In the genomic region with DNA sequence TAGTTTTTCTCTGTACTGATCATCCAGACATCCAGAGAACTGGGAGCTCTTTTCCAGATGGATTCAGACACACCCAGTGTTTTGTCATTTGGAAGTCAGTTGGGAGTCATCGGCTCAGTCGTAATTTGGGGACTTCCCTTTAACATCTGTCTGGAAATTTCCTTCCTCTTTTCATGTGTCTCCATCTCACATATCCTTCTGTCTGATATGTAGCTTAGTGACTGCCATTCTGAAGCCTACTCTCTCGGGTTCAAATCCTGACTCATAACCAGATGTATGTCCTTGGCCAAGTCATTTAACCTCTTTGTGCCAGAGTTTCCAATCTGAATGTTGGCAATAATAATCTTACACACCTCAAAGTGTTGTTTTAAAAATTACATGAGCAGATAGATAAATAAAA, we compare ENCODE assay signal across 9 cellular contexts. TPM values are rescaled to one million over a fixed set of nuclear protein-coding genes. Genes with fewer than 3 reads are reported as not detected.
A peak's percentile ranks its signal among the peaks of the same experiment; 100 is the strongest.
DNase-seq lines count a peak whose midpoint lies in the region; ATAC-seq, FAIRE-seq and TF ChIP-seq lines count a peak whose summit lies in the region.
"Had no signal": no experiment of that assay in that cellular context is flagged by ENCODE, and none has a peak within 500 bp of the region (broad histone marks: within the 10 kb centered on the region; RNA-seq: fewer than 3 reads in every experiment).

No MANE protein-coding gene starts in this region.

- no peaks in the 10 kb centered on the region for H3K9me3 Mint-ChIP-seq in osteocyte (ENCODE audit: unreplicated experiment)

- no peaks in the 10 kb centered on the region for H3K27me3 Mint-ChIP-seq in osteocyte (ENCODE audit: unreplicated experiment)

- H3K9ac ChIP-seq in K562 (ENCODE audit: insufficient read depth in 1 of 2, low read depth in 2 of 2, low read length in 2 of 2) = peak overlapping the region in 1 of 2 experiments; percentile 92; a peak in 1 of 4 replicates

- DNase-seq in EH (ENCODE audit: low read depth) (peak; percentile 18), NOMO-1 treated with dmso at 0.1 percent for 144 hours (lab: John Stamatoyannopoulos, UW; ENCODE audit: unreplicated experiment) (peak; percentile 27), K562 (ENCODE audit: extremely low read depth in 1 of 4, low spot score in 3 of 4) (peak in 2 of 4 experiments; percentile 20 to 61), osteocyte (ENCODE audit: extremely low spot score, unreplicated experiment) (no peak), HuH-7 (ENCODE audit: low spot score) (no peak), left colon (no peak), right lobe of liver (no peak)
- DNase-seq: kidney glomerular epithelial cell had no signal

- no peak overlapping the region for H2AFZ ChIP-seq in K562 (ENCODE audit: low read depth, low read length)

- TF ChIP-seq EP300 in K562 (IDR thresholded peaks at IDR 0.05; ENCODE audit: low read length) = no peak

- no peak for FAIRE-seq in K562 (lab: Jason Lieb, UNC)

- no peak for ATAC-seq in K562
- no peak for ATAC-seq in HG03196 (IDR thresholded peaks at IDR 0.05; ENCODE audit: unreplicated experiment)
- ATAC-seq in left colon = no peak
- no peak for ATAC-seq in right lobe of liver

- no peaks in the 10 kb centered on the region for H3K9me1 ChIP-seq in K562 (ENCODE audit: control insufficient read depth, insufficient read depth, low read length)

- no TSS peak for BruUV-seq in K562 (replicated peaks; lab: Mats Ljungman, UMichigan)

- H3K4me1 Mint-ChIP-seq in osteocyte (ENCODE audit: unreplicated experiment) = peaks cover 43% of the 10 kb centered on the region

- intact Hi-C loops in K562 (cut with micrococcal nuclease) (no loop called here), left colon (cut with DNase I, micrococcal nuclease) (no loop called here), right lobe of liver (cut with DNase I) (no loop called here)

- TF ChIP-seq CTCF in K562 (IDR thresholded peaks at IDR 0.05 in 2 of 3, conservative IDR thresholded peaks at IDR 0.05 in 1 of 3; ENCODE audit: insufficient read depth in 2 of 3, low read depth in 1 of 3, low read length in 3 of 3) (no peak), osteocyte (IDR thresholded peaks at IDR 0.05) (no peak), right lobe of liver (IDR thresholded peaks at IDR 0.05) (no peak)

- H3K27me3 ChIP-seq in K562 (ENCODE audit: control insufficient read depth in 2 of 2, insufficient read depth in 2 of 2, low read length in 2 of 2) (no peaks in the 10 kb centered on the region), right lobe of liver (no peaks in the 10 kb centered on the region)

- H3K27ac Mint-ChIP-seq in osteocyte (ENCODE audit: unreplicated experiment) = peak overlapping the region; percentile 60

- H3K4me2 ChIP-seq in K562 (ENCODE audit: insufficient read depth, low read length) = peak overlapping the region; percentile 60

- peaks cover 16 to 36% of the 10 kb centered on the region in 2 experiments for H3K4me1 ChIP-seq in K562 (replicated peaks in 1 of 2; ENCODE audit: control insufficient read depth in 2 of 2, insufficient read depth in 2 of 2, low read length in 2 of 2)
- peaks cover 0 to 48% (median 15%) of the 10 kb centered on the region in 4 donors for H3K4me1 ChIP-seq in right lobe of liver

- H4K20me1 ChIP-seq in K562 (replicated peaks; ENCODE audit: control insufficient read depth, insufficient read depth, low read length) = peaks cover 28% of the 10 kb centered on the region

- in situ Hi-C loops in K562 (cut with MboI) = no loop called here

- TF ChIP-seq RAD21 in K562 (CRISPR knock-in tag; conservative IDR thresholded peaks at IDR 0.05 in 1 of 2, IDR thresholded peaks at IDR 0.05 in 1 of 2) = no peak

- H3K79me2 ChIP-seq in K562 (ENCODE audit: control insufficient read depth, insufficient read depth, low read length) = peaks cover 78% of the 10 kb centered on the region

- TF ChIP-seq POLR2A in K562 (conservative IDR thresholded peaks at IDR 0.05) (no peak), right lobe of liver (IDR thresholded peaks at IDR 0.05) (no peak)

- H3K4me3 Mint-ChIP-seq in osteocyte (ENCODE audit: unreplicated experiment) = peak overlapping the region; percentile 4

- CTCF ChIA-PET in K562 (lab: Yijun Ruan, JAX; ENCODE audit: low intra/inter-chr PET ratio) = no interaction called here

- H3K4me3 ChIP-seq in K562 = no peak overlapping the region; the same call in 1 of the 2 replicates
- H3K4me3 ChIP-seq in right lobe of liver = no peak overlapping the region

- H3K36me3 Mint-ChIP-seq in osteocyte (ENCODE audit: unreplicated experiment) = peaks cover 10% of the 10 kb centered on the region

- 7% methylated on average over 3 of the region's 3 CpGs for WGBS in K562 (ENCODE audit: insufficient coverage, low coverage, missing lambda C conversion rate)
- WGBS in right lobe of liver (ENCODE audit: insufficient coverage, low coverage, low lambda C conversion rate, missing lambda C conversion rate) = 41% methylated on average over 3 of the region's 3 CpGs

- POLR2A ChIA-PET in K562 (lab: Yijun Ruan, JAX) = interaction anchor here (1.0 to 2.2 kb wide), 6 partner anchors 10 to 157 kb away, joined by 3 to 7 read pairs (median 5); a partner anchor contains a TSS

- H3K9me3 ChIP-seq in K562 (replicated peaks; ENCODE audit: control insufficient read depth, insufficient read depth, low read depth, low read length) (no peaks in the 10 kb centered on the region), right lobe of liver (no peaks in the 10 kb centered on the region)

- H3K36me3 ChIP-seq in K562 (ENCODE audit: control insufficient read depth, insufficient read depth, low read length) (peaks cover 35% of the 10 kb centered on the region), right lobe of liver (peaks cover 0 to 2% (median 0%) of the 10 kb centered on the region in 4 donors)

- H3K27ac ChIP-seq in K562 (ENCODE audit: extremely low read depth, low read depth, low read length) (peak overlapping the region; percentile 97), right lobe of liver (no peak overlapping the region)

TF ChIP-seq in K562, 482 proteins besides CTCF, POLR2A, EP300 and RAD21 (continues in another document):
- TF ChIP-seq NCOA2 (IDR thresholded peaks at IDR 0.05; ENCODE audit: partially characterized antibody in 2 of 2) = peak in 1 of 2 experiments; percentile 18
- TF ChIP-seq BCOR (IDR thresholded peaks at IDR 0.05) = peak; percentile 51; the same call in 1 of the 2 replicates
- peak; percentile 76 for TF ChIP-seq FOSL1 (tag; conservative IDR thresholded peaks at IDR 0.05)
- no peak for TF ChIP-seq CBX5 (IDR thresholded peaks at IDR 0.05; ENCODE audit: borderline replicate concordance, low read depth)
- no peak for TF ChIP-seq HDAC8 (tag; IDR thresholded peaks at IDR 0.05)
- TF ChIP-seq TEAD4 (IDR thresholded peaks at IDR 0.05; ENCODE audit: low read length) = peak; percentile 47; the same call in 1 of the 2 replicates
- TF ChIP-seq TEAD4 (CRISPR knock-in tag; IDR thresholded peaks at IDR 0.05; ENCODE audit: borderline replicate concordance) = no peak
- 0 out of 4 replicates have a peak, but pooled peaks of 1 of the 2 experiments have one; percentile 23 for TF ChIP-seq KDM1A (IDR thresholded peaks at IDR 0.05)
- peak; percentile 77; the same call in 1 of the 2 replicates for TF ChIP-seq SPI1 (IDR thresholded peaks at IDR 0.05; ENCODE audit: borderline replicate concordance, low read depth, low read length)
- TF ChIP-seq ZNF121 (CRISPR knock-in tag; conservative IDR thresholded peaks at IDR 0.05) = no peak
- TF ChIP-seq, protein P1, sequence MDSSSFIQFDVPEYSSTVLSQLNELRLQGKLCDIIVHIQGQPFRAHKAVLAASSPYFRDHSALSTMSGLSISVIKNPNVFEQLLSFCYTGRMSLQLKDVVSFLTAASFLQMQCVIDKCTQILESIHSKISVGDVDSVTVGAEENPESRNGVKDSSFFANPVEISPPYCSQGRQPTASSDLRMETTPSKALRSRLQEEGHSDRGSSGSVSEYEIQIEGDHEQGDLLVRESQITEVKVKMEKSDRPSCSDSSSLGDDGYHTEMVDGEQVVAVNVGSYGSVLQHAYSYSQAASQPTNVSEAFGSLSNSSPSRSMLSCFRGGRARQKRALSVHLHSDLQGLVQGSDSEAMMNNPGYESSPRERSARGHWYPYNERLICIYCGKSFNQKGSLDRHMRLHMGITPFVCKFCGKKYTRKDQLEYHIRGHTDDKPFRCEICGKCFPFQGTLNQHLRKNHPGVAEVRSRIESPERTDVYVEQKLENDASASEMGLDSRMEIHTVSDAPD (CRISPR knock-in tag; IDR thresholded peaks at IDR 0.05) = no peak
- 0 out of 2 replicates have a peak, but pooled peaks have one; percentile 26 for TF ChIP-seq SMARCE1 (IDR thresholded peaks at IDR 0.05)
- 0 out of 2 replicates have a peak, but pooled peaks have one; percentile 12 for TF ChIP-seq NCOR1 (IDR thresholded peaks at IDR 0.05)
- TF ChIP-seq PRMT5 (CRISPR knock-in tag; IDR thresholded peaks at IDR 0.05) = no peak
- TF ChIP-seq RCOR1 (IDR thresholded peaks at IDR 0.05; ENCODE audit: borderline replicate concordance in 1 of 2, low read depth in 2 of 2, low read length in 2 of 2) = peak in 1 of 2 experiments; percentile 8; a peak in 1 of 4 replicates
- no peak for TF ChIP-seq YY1 (IDR thresholded peaks at IDR 0.05; ENCODE audit: borderline replicate concordance in 1 of 3, control insufficient read depth in 1 of 3, extremely low read depth in 1 of 3, insufficient read depth in 3 of 3, insufficient read length in 1 of 3, insufficient replicate concordance in 2 of 3, low read depth in 1 of 3, low read length in 2 of 3)

RNA-seq across cellular contexts. Expression of a gene that starts 3.0 kb away (rescaled TPM):
- total RNA-seq in K562 (2011; cell fraction: chromatin; rRNA removed; ENCODE audit: low replicate concordance) = 69.1 and 213 TPM in 2 replicates
- 39.4 and 52.0 TPM in 2 replicates for total RNA-seq in K562 (2011; cell fraction: nucleolus; rRNA removed)
- 78.0 and 101 TPM in 2 replicates for total RNA-seq in K562 (2011; cell fraction: nucleoplasm; rRNA removed)
- total RNA-seq in K562 (2014; rRNA removed) = 34.5 and 48.6 TPM in 2 replicates
- total RNA-seq in K562 (2014; rRNA removed; fragmentation: Illumina TruSeq; extraction: Trizol) = 53.7 and 61.1 TPM in 2 replicates
- 46.0 and 52.1 TPM in 2 replicates for total RNA-seq in K562 (2015; rRNA removed; fragmentation: Illumina TruSeq; extraction: Trizol)
- total RNA-seq in K562 (2021) = 29.5 and 36.1 TPM in 2 replicates
- 34.6 and 43.4 TPM in 2 replicates for polyA plus RNA-seq in K562 (2011; rRNA removed)
- 4.9 and 13.5 TPM in 2 replicates for polyA plus RNA-seq in K562 (2011; cell fraction: cytosol; rRNA removed)
- 19.9 and 29.4 TPM in 2 replicates for polyA plus RNA-seq in K562 (2011; cell fraction: nucleus; rRNA removed)
- polyA plus RNA-seq in K562 (2012) = 16.6 and 19.7 TPM in 2 replicates
- 30.0 and 36.0 TPM in 2 replicates for polyA plus RNA-seq in K562 (2014; fragmentation: Illumina TruSeq; extraction: Trizol)
- polyA plus RNA-seq in K562 (2014; fragmentation: Nextera tagmentation; extraction: Ambion mirVana) = 10 to 100 TPM; 12.7 to 20.5 TPM
- polyA plus RNA-seq in K562 (2014; rRNA removed) = 26.1 and 30.6 TPM in 2 replicates
- polyA minus RNA-seq in K562 (2011; rRNA and poly(A)+ RNA removed) = 86.5 and 93.2 TPM in 2 replicates
- polyA minus RNA-seq in K562 (2011; cell fraction: cytosol; rRNA and poly(A)+ RNA removed) = 19.8 and 24.6 TPM in 2 replicates
- polyA minus RNA-seq in K562 (2011; cell fraction: nucleus; rRNA and poly(A)+ RNA removed) = 31.8 and 54.8 TPM in 2 replicates
- 27.8 and 31.1 TPM in 2 replicates for total RNA-seq in osteocyte
- total RNA-seq in left colon = 10 to 100 TPM; 23.4 to 29.7 TPM
- 10 to 100 TPM in 4 of 6 experiments, 1 to 10 TPM in 2; 8.5 to 16.5 (median 12.0) TPM for total RNA-seq in right lobe of liver

Comparison
In these comparisons a context has a peak if more than half of its experiments do, and no peak if none do; other contexts are left out.
1. DNase-seq: peak in EH (single experiment) and NOMO-1 treated with dmso at 0.1 percent for 144 hours (single experiment); none in osteocyte (single experiment), HuH-7 (single experiment), left colon (0 of 2) and right lobe of liver (0 of 3).